Comparison of ENCODE assay signal across 9 cellular contexts in the genomic region with DNA sequence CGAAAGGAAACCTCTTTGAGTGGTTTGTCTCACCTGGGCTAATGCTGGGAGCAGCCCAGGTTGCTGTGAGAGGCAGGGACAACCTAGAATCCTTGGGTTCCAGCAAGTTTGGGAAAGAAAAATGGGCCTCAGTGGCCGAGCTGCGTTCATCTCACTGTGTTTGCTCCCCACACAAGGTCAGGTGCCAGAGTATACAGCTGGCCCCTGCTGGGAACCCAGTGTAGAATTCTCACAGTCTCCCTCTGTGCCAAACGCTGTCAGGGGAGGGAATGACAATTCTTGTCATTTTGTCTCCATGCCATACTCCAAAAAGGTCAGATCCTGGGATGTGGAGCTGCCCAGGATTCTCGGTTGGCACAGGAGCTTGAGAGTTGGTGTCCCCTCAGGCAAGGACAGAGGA. TPM values are rescaled to one million over a fixed set of nuclear protein-coding genes. Genes with fewer than 3 reads are reported as not detected.
DNase-seq lines count a peak whose midpoint lies in the region; ATAC-seq lines count a peak whose summit lies in the region.
"Had no signal": no experiment of that assay in that cellular context is flagged by ENCODE, and none has a peak within 500 bp of the region (broad histone marks: within the 10 kb centered on the region; RNA-seq: fewer than 3 reads in every experiment).

No MANE protein-coding gene starts in this region.

- H3K27me3 ChIP-seq in layer of hippocampus (ENCODE audit: control insufficient read depth, insufficient read depth, low read length), result no peaks in the 10 kb centered on the region
- no peaks in the 10 kb centered on the region for H3K27me3 ChIP-seq in thymus (ENCODE audit: control insufficient read depth, insufficient read depth)

- peaks cover 50% of the 10 kb centered on the region for H3K4me1 ChIP-seq in thymus (ENCODE audit: control insufficient read depth, insufficient read depth, low read length)

- peak overlapping the region; percentile 80 for H3K27ac Mint-ChIP-seq in activated naive CD4-positive, alpha-beta T cell treated with anti-CD3 and anti-CD28 coated beads for 36 hours
- peak overlapping the region; percentile 86 for H3K27ac Mint-ChIP-seq in activated naive CD8-positive, alpha-beta T cell treated with anti-CD3 and anti-CD28 coated beads, Interleukin-2, amount 10 ng/mL, durations not matched to agents 7 days and 5 days

- CTCF ChIA-PET in activated naive CD4-positive, alpha-beta T cell treated with anti-CD3 and anti-CD28 coated beads for 36 hours (lab: Charles Lee), result interaction anchor here (0.7 to 14.1 kb wide), 17 partner anchors 7 to 637 kb away, joined by 3 to 368 read pairs (median 6); no protein-coding TSS in a partner anchor

- H3K36me3 Mint-ChIP-seq in activated naive CD4-positive, alpha-beta T cell treated with anti-CD3 and anti-CD28 coated beads for 36 hours (ENCODE audit: low read depth), result peaks cover 5% of the 10 kb centered on the region
- H3K36me3 Mint-ChIP-seq in activated naive CD8-positive, alpha-beta T cell treated with anti-CD3 and anti-CD28 coated beads, Interleukin-2, amount 10 ng/mL, durations not matched to agents 7 days and 5 days, result peaks cover 10% of the 10 kb centered on the region

- H3K4me1 Mint-ChIP-seq in activated naive CD4-positive, alpha-beta T cell treated with anti-CD3 and anti-CD28 coated beads for 36 hours (ENCODE audit: low read depth), result peaks cover 76% of the 10 kb centered on the region
- peaks cover 59% of the 10 kb centered on the region for H3K4me1 Mint-ChIP-seq in activated naive CD8-positive, alpha-beta T cell treated with anti-CD3 and anti-CD28 coated beads, Interleukin-2, amount 10 ng/mL, durations not matched to agents 7 days and 5 days

- no peak overlapping the region for H3K4me3 ChIP-seq in thymus (ENCODE audit: low read length)

- no peaks in the 10 kb centered on the region for H3K27me3 Mint-ChIP-seq in activated naive CD4-positive, alpha-beta T cell treated with anti-CD3 and anti-CD28 coated beads for 36 hours (ENCODE audit: low read depth)
- H3K27me3 Mint-ChIP-seq in activated naive CD8-positive, alpha-beta T cell treated with anti-CD3 and anti-CD28 coated beads, Interleukin-2, amount 10 ng/mL, durations not matched to agents 7 days and 5 days, result no peaks in the 10 kb centered on the region

- H3K9me3 ChIP-seq in thymus (ENCODE audit: control insufficient read depth), result no peaks in the 10 kb centered on the region

- ATAC-seq in activated naive CD8-positive, alpha-beta T cell treated with anti-CD3 and anti-CD28 coated beads, Interleukin-2, amount 10 ng/mL, durations not matched to agents 7 days and 5 days (ENCODE audit: low read depth), result no peak

- H3K27ac ChIP-seq in layer of hippocampus (ENCODE audit: low read depth, low read length), result peak overlapping the region; percentile 27
- H3K27ac ChIP-seq in thymus (ENCODE audit: low read depth), result peak overlapping the region; percentile 68

- no peak for DNase-seq in activated naive CD4-positive, alpha-beta T cell treated with anti-CD3 and anti-CD28 coated beads for 36 hours
- DNase-seq in activated naive CD4-positive, alpha-beta T cell treated with anti-CD3 and anti-CD28 coated beads, Interleukin-2, amount 50 U/mL, for 16 hours, result no peak
- no peak for DNase-seq in activated naive CD8-positive, alpha-beta T cell treated with anti-CD3 and anti-CD28 coated beads, Interleukin-2, amount 10 ng/mL, durations not matched to agents 7 days and 5 days
- no peak for DNase-seq in activated effector memory CD4-positive, alpha-beta T cell treated with Interleukin-2 at 50 U/mL for 16 hours
- DNase-seq in UCSD-AML1 (lab: John Stamatoyannopoulos, UW; ENCODE audit: unreplicated experiment), result no peak
- no peak for DNase-seq in D341Med (ENCODE audit: low spot score)
- DNase-seq: NCI-H146 had no signal

- no peaks in the 10 kb centered on the region for H3K9me3 Mint-ChIP-seq in activated naive CD4-positive, alpha-beta T cell treated with anti-CD3 and anti-CD28 coated beads for 36 hours
- no peaks in the 10 kb centered on the region for H3K9me3 Mint-ChIP-seq in activated naive CD8-positive, alpha-beta T cell treated with anti-CD3 and anti-CD28 coated beads, Interleukin-2, amount 10 ng/mL, durations not matched to agents 7 days and 5 days

- H3K36me3 ChIP-seq in thymus (ENCODE audit: control insufficient read depth, insufficient read depth), result peaks cover 20% of the 10 kb centered on the region

- intact Hi-C loops in activated naive CD4-positive, alpha-beta T cell treated with anti-CD3 and anti-CD28 coated beads for 36 hours (cut with micrococcal nuclease), result loop anchor here (1.0 kb wide), 3 partner anchors 10 to 178 kb away; no protein-coding TSS in a partner anchor

- POLR2A ChIA-PET in activated naive CD8-positive, alpha-beta T cell treated with anti-CD3 and anti-CD28 coated beads, Interleukin-2, amount 10 ng/mL, durations not matched to agents 7 days and 5 days (lab: Charles Lee), result interaction anchor here (1.8 to 3.3 kb wide), 3 partner anchors 10 to 19 kb away, joined by 5 to 18 read pairs (median 6); no protein-coding TSS in a partner anchor

- 87% methylated on average over 5 of the region's 5 CpGs for WGBS in thymus

- H3K4me3 Mint-ChIP-seq in activated naive CD4-positive, alpha-beta T cell treated with anti-CD3 and anti-CD28 coated beads for 36 hours, result peak overlapping the region; percentile 77
- H3K4me3 Mint-ChIP-seq in activated naive CD8-positive, alpha-beta T cell treated with anti-CD3 and anti-CD28 coated beads, Interleukin-2, amount 10 ng/mL, durations not matched to agents 7 days and 5 days, result peak overlapping the region; percentile 86

RNA-seq across cellular contexts. Expression of gene DGKZ, which starts 4.3 kb away (rescaled TPM):
- total RNA-seq in activated naive CD4-positive, alpha-beta T cell treated with anti-CD3 and anti-CD28 coated beads for 36 hours, result 10 to 100 TPM; 82.9 to 89.2 TPM
- 100 to 1,000 TPM; 160 to 163 TPM for total RNA-seq in activated naive CD8-positive, alpha-beta T cell treated with anti-CD3 and anti-CD28 coated beads, Interleukin-2, amount 10 ng/mL, durations not matched to agents 7 days and 5 days
- polyA plus RNA-seq in thymus, result 139 TPM

RNA-seq across cellular contexts. Expression of gene MDK, which starts 29.9 kb away (rescaled TPM):
- total RNA-seq in activated naive CD4-positive, alpha-beta T cell treated with anti-CD3 and anti-CD28 coated beads for 36 hours, result 1 to 10 TPM; 2.9 to 4.6 TPM
- total RNA-seq in activated naive CD8-positive, alpha-beta T cell treated with anti-CD3 and anti-CD28 coated beads, Interleukin-2, amount 10 ng/mL, durations not matched to agents 7 days and 5 days, result 1 to 10 TPM; 6.9 to 7.4 TPM
- polyA plus RNA-seq in thymus, result 150 TPM

RNA-seq across cellular contexts. Expression of gene CHRM4, which starts 40.0 kb away (rescaled TPM):
- not detected for total RNA-seq in activated naive CD4-positive, alpha-beta T cell treated with anti-CD3 and anti-CD28 coated beads for 36 hours
- under 1 TPM; 0.19 to 0.40 TPM for total RNA-seq in activated naive CD8-positive, alpha-beta T cell treated with anti-CD3 and anti-CD28 coated beads, Interleukin-2, amount 10 ng/mL, durations not matched to agents 7 days and 5 days
- polyA plus RNA-seq in thymus, result 0.23 TPM
